In genomic region chr5:135210286-135211055, GRCh38 we compare ENCODE assay signal across 17 cellular contexts.
DNase-seq lines count a peak whose midpoint lies in the region; ATAC-seq and TF ChIP-seq lines count a peak whose summit lies in the region.
"Had no signal": no experiment of that assay in that cellular context is flagged by ENCODE, and none has a peak within 500 bp of the region (broad histone marks: within the 10 kb centered on the region; RNA-seq: fewer than 3 reads in every experiment).

No MANE protein-coding gene starts in this region.

- TF ChIP-seq POLR2A in spleen (IDR thresholded peaks at IDR 0.05) = no peak
- no peak for TF ChIP-seq POLR2A in heart left ventricle (IDR thresholded peaks at IDR 0.05)

- no peak overlapping the region for H2AK5ac ChIP-seq in mesenchymal stem cell (ENCODE audit: low read length, severe bottlenecking)

- peak overlapping the region; percentile 75 to 89 for H3K18ac ChIP-seq in mesenchymal stem cell (ENCODE audit: low read depth in 1 of 2, low read length in 2 of 2)

- TF ChIP-seq CTCF in spleen (IDR thresholded peaks at IDR 0.05 in 8 of 11, conservative IDR thresholded peaks at IDR 0.05 in 3 of 11) (no peak), heart left ventricle (IDR thresholded peaks at IDR 0.05) (no peak)

- no peaks in the 10 kb centered on the region for H3K79me1 ChIP-seq in mesenchymal stem cell (replicated peaks; ENCODE audit: low read length, poor library complexity, severe bottlenecking)

- no peak overlapping the region for H2BK5ac ChIP-seq in mesenchymal stem cell (ENCODE audit: low read depth, low read length, poor library complexity, severe bottlenecking)

- no peaks in the 10 kb centered on the region for H3K36me3 ChIP-seq in mesenchymal stem cell (ENCODE audit: control insufficient read depth in 1 of 2, insufficient read depth in 2 of 2, low read depth in 1 of 2, low read length in 2 of 2)
- H3K36me3 ChIP-seq in spleen = no peaks in the 10 kb centered on the region
- no peaks in the 10 kb centered on the region for H3K36me3 ChIP-seq in heart left ventricle
- H3K36me3 ChIP-seq: suprapubic skin had no signal

- H2AFZ ChIP-seq in mesenchymal stem cell (ENCODE audit: low read depth, low read length) = no peak overlapping the region

- H3K4me1 ChIP-seq in mesenchymal stem cell (ENCODE audit: control insufficient read depth, insufficient read depth, low read depth, low read length) = peaks cover 10% of the 10 kb centered on the region
- peaks cover 0 to 12% (median 3%) of the 10 kb centered on the region in 6 donors for H3K4me1 ChIP-seq in spleen
- H3K4me1 ChIP-seq in heart left ventricle = peaks cover 0 to 11% (median 0%) of the 10 kb centered on the region in 12 donors
- H3K4me1 ChIP-seq: suprapubic skin had no signal

- peak overlapping the region; percentile 80 for H4K91ac ChIP-seq in mesenchymal stem cell (ENCODE audit: low read length)

- peak overlapping the region in 1 of 2 experiments; percentile 5 for H3K4me3 ChIP-seq in mesenchymal stem cell (ENCODE audit: insufficient read depth in 1 of 2, low read depth in 1 of 2, low read length in 2 of 2)
- H3K4me3 ChIP-seq in spleen = no peak overlapping the region
- H3K4me3 ChIP-seq in heart left ventricle = no peak overlapping the region
- H3K4me3 ChIP-seq: suprapubic skin had no signal

- intact Hi-C loops in spleen (cut with DNase I; ENCODE audit: low total_unique reads) = no loop called here
- intact Hi-C loops in heart left ventricle (cut with DNase I) = no loop called here

- H3K14ac ChIP-seq in mesenchymal stem cell (ENCODE audit: low read length in 2 of 2) = no peak overlapping the region

- H4K8ac ChIP-seq in mesenchymal stem cell (ENCODE audit: low read length) = peak overlapping the region; percentile 80

- 92% methylated on average over 10 of the region's 10 CpGs for whole genome bisulfite sequencing in mesenchymal stem cell
- 85 to 95% (median 90%) methylated on average over 9 to 10 of the region's 10 CpGs for WGBS in spleen, 5 donors
- WGBS in heart left ventricle, 4 donors = 88 to 92% (median 91%) methylated on average over 10 of the region's 10 CpGs

- peak overlapping the region; percentile 76 to 88 for H2BK12ac ChIP-seq in mesenchymal stem cell (ENCODE audit: low read length in 2 of 2)

- DNase-seq in HT1080 (ENCODE audit: low read depth) = peak; percentile 59
- DNase-seq in astrocyte of the hippocampus (ENCODE audit: low read depth, low spot score) = peak; percentile 87
- no peak for DNase-seq in mesenchymal stem cell
- DNase-seq in spleen = peak; percentile 33
- DNase-seq in hypothalamus (lab: John Stamatoyannopoulos, UW) = no peak
- no peak for DNase-seq in NCI-H774 (lab: John Stamatoyannopoulos, UW)
- DNase-seq in heart left ventricle = no peak
- DNase-seq in effector CD8-positive, alpha-beta T cell (lab: John Stamatoyannopoulos, UW) = no peak
- DNase-seq: activated B cell treated with CpG ODN at 0.5 μM for 24 hours, activated gamma-delta T cell, Calu3, NCI-H2029 treated with DMSO at 0.1 percent for 48 hours, NCI-H510A, right cardiac atrium, T-helper 17 cell had no signal

- peak overlapping the region; percentile 8 to 93 for H3K4ac ChIP-seq in mesenchymal stem cell (ENCODE audit: low read depth in 1 of 2, low read length in 2 of 2)

- ATAC-seq in heart left ventricle = no peak
- ATAC-seq: HepG2, right cardiac atrium, T-helper 17 cell had no signal

- no peak overlapping the region for H3K23ac ChIP-seq in mesenchymal stem cell (ENCODE audit: low read length in 2 of 2)

- no peak overlapping the region for H3K27ac ChIP-seq in mesenchymal stem cell (ENCODE audit: low read length, poor library complexity, severe bottlenecking)
- H3K27ac ChIP-seq in spleen = no peak overlapping the region
- H3K27ac ChIP-seq in heart left ventricle = no peak overlapping the region
- H3K27ac ChIP-seq: suprapubic skin had no signal

- no peak overlapping the region for H3K9ac ChIP-seq in mesenchymal stem cell (ENCODE audit: low read length)

- H3K4me2 ChIP-seq in mesenchymal stem cell (ENCODE audit: low read length, poor library complexity, severe bottlenecking) = no peak overlapping the region

- H3K9me3 ChIP-seq in mesenchymal stem cell (ENCODE audit: control insufficient read depth, low read length) (no peaks in the 10 kb centered on the region), spleen (no peaks in the 10 kb centered on the region), heart left ventricle (no peaks in the 10 kb centered on the region)
- H3K9me3 ChIP-seq: suprapubic skin had no signal

- H3K27me3 ChIP-seq in mesenchymal stem cell (ENCODE audit: control insufficient read depth in 1 of 2, insufficient read depth in 1 of 2, low read length in 2 of 2) (peaks cover 0 to under 1% of the 10 kb centered on the region in 2 experiments), spleen (replicated peaks in 1 of 7) (peaks cover 0 to 13% (median 0%) of the 10 kb centered on the region in 7 donors), heart left ventricle (no peaks in the 10 kb centered on the region)
- H3K27me3 ChIP-seq: suprapubic skin had no signal

- peak overlapping the region; percentile 73 for H2BK120ac ChIP-seq in mesenchymal stem cell (ENCODE audit: low read depth, low read length)

- H2BK15ac ChIP-seq in mesenchymal stem cell (ENCODE audit: low read depth, poor library complexity, severe bottlenecking) = peak overlapping the region; percentile 60

Comparison
In these comparisons a context has a peak if more than half of its experiments do, and no peak if none do; other contexts are left out.
1. DNase-seq: peak in HT1080 (single experiment), astrocyte of the hippocampus (single experiment) and spleen (single experiment); none in mesenchymal stem cell (single experiment), hypothalamus (0 of 51), NCI-H774 (single experiment), heart left ventricle (0 of 5) and effector CD8-positive, alpha-beta T cell (single experiment).